Comparison of ENCODE assay signal across 33 cellular contexts in the genomic region with DNA sequence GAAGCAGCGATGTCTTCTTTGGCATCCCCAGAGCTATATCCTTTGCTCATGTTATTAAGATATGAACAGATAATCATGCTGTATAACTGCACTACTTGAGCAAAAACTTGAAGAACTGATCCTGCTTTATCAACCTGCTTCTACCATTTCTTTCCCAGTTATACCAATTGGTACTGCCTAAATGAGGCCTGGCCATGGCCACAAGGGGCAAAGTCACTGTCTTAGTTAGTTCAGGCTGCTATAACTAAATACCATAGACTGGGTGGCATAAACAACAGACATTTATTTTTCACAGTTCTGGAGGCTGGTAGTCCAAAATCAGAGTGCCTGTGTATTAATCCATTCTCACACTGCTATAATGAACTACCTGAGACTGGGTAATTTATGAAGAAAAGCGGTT. TPM values are rescaled to one million over a fixed set of nuclear protein-coding genes. Genes with fewer than 3 reads are reported as not detected.
"Had no signal": no experiment of that assay in that cellular context is flagged by ENCODE, and none has a peak within 500 bp of the region (broad histone marks: within the 10 kb centered on the region; RNA-seq: fewer than 3 reads in every experiment).

No MANE protein-coding gene starts in this region.

- H2AFZ ChIP-seq: neural progenitor cell, parathyroid adenoma had no signal

- DNase-seq: naive thymus-derived CD4-positive, alpha-beta T cell; natural killer cell; occipital lobe; ovary; posterior cingulate gyrus; psoas muscle; right cardiac atrium; spleen; stimulated activated CD4-positive, alpha-beta T cell treated with anti-CD3 and anti-CD28 coated beads, Interleukin-12 subunit alpha, Interleukin-12 subunit beta, amount 100 ng/mL, for 4 hours; stimulated activated CD4-positive, alpha-beta T cell treated with anti-CD3 and anti-CD28 coated beads, Interleukin-1b, Interleukin-23, amount 100 ng/mL, for 48 hours; stimulated activated CD4-positive, alpha-beta T cell treated with anti-CD3 and anti-CD28 coated beads, Interleukin-4, amount 100 ng/mL, for 1 hour; stimulated activated CD4-positive, alpha-beta T cell treated with anti-CD3 and anti-CD28 coated beads, Interleukin-4, amount 100 ng/mL, for 4 hours; stimulated activated CD8-positive, alpha-beta memory T cell treated with anti-CD3 and anti-CD28 coated beads, Interleukin-4, amount 100 ng/mL, for 48 hours; stimulated activated naive CD4-positive, alpha-beta T cell; stimulated activated naive CD8-positive, alpha-beta T cell treated with anti-CD3 and anti-CD28 coated beads, Interleukin-15, amount 100 ng/mL, for 72 hours; stimulated activated naive CD8-positive, alpha-beta T cell treated with anti-CD3 and anti-CD28 coated beads, Interleukin-15, Interleukin-2, amounts not matched to agents 100 U/mL and 50 U/mL, for 24 hours; substantia nigra; testis; tibial artery; transverse colon had no signal

- H3K27me3 ChIP-seq: neural progenitor cell, ovary, spleen, suprapubic skin, testis, tibial artery, transverse colon, vagina had no signal

- H3K36me3 Mint-ChIP-seq: naive thymus-derived CD4-positive, alpha-beta T cell; natural killer cell; neural progenitor cell; stimulated activated memory B cell treated with anti-CD40 and anti-IgM and Interleukin-4, amounts not matched to agents 10 μg/mL and 1 μg/mL and 100 μg/mL, for 72 hours; type B pancreatic cell had no signal

- H3K4me1 Mint-ChIP-seq: naive thymus-derived CD4-positive, alpha-beta T cell; natural killer cell; neural progenitor cell; stimulated activated memory B cell treated with anti-CD40 and anti-IgM and Interleukin-4, amounts not matched to agents 10 μg/mL and 1 μg/mL and 100 μg/mL, for 72 hours; stimulated activated naive CD8-positive, alpha-beta T cell treated with anti-CD3 and anti-CD28 coated beads, Interleukin-15, amount 100 ng/mL, for 72 hours had no signal

- ATAC-seq: naive thymus-derived CD4-positive, alpha-beta T cell; natural killer cell; psoas muscle; right cardiac atrium; sciatic nerve; stimulated activated memory B cell treated with anti-CD40 and anti-IgM and Interleukin-4, amounts not matched to agents 10 μg/mL and 1 μg/mL and 100 μg/mL, for 72 hours; stimulated activated naive CD8-positive, alpha-beta T cell treated with anti-CD3 and anti-CD28 coated beads, Interleukin-15, amount 100 ng/mL, for 72 hours; stimulated activated naive CD8-positive, alpha-beta T cell treated with anti-CD3 and anti-CD28 coated beads, Interleukin-15, Interleukin-2, amounts not matched to agents 100 U/mL and 50 U/mL, for 24 hours had no signal

- H3K9me3 ChIP-seq: ovary, psoas muscle, suprapubic skin, testis, tibial artery, transverse colon, vagina had no signal

- H3K4me2 ChIP-seq: neural progenitor cell, smooth muscle cell had no signal

- H3K4me3 Mint-ChIP-seq: naive thymus-derived CD4-positive, alpha-beta T cell; natural killer cell; nephron; neural progenitor cell; stimulated activated memory B cell treated with anti-CD40 and anti-IgM and Interleukin-4, amounts not matched to agents 10 μg/mL and 1 μg/mL and 100 μg/mL, for 72 hours; stimulated activated naive CD8-positive, alpha-beta T cell treated with anti-CD3 and anti-CD28 coated beads, Interleukin-15, amount 100 ng/mL, for 72 hours; type B pancreatic cell had no signal

- H3K27me3 Mint-ChIP-seq: progenitor cell of endocrine pancreas; stimulated activated memory B cell treated with anti-CD40 and anti-IgM and Interleukin-4, amounts not matched to agents 10 μg/mL and 1 μg/mL and 100 μg/mL, for 72 hours; stimulated activated naive CD8-positive, alpha-beta T cell treated with anti-CD3 and anti-CD28 coated beads, Interleukin-15, amount 100 ng/mL, for 72 hours; type B pancreatic cell had no signal

- FAIRE-seq: urothelium cell line had no signal

- H3K4me3 ChIP-seq: neural progenitor cell, ovary, psoas muscle, skin epidermis, smooth muscle cell, spleen, suprapubic skin, testis, tibial artery, transverse colon, vagina had no signal

- H3K4me1 ChIP-seq: neural progenitor cell, parathyroid adenoma, psoas muscle, spleen, suprapubic skin, testis, tibial artery, transverse colon, vagina had no signal

- H3K36me3 ChIP-seq: neural progenitor cell, ovary, spleen, suprapubic skin, tibial artery, transverse colon, vagina had no signal

- H3K27ac ChIP-seq: neural progenitor cell, ovary, parathyroid adenoma, psoas muscle, skin epidermis, spleen, suprapubic skin, testis, tibial artery, transverse colon, vagina had no signal

- H3K9ac ChIP-seq: neural progenitor cell, parathyroid adenoma had no signal

- H3K27ac Mint-ChIP-seq: naive thymus-derived CD4-positive, alpha-beta T cell; natural killer cell; nephron; neural progenitor cell; progenitor cell of endocrine pancreas; stimulated activated memory B cell treated with anti-CD40 and anti-IgM and Interleukin-4, amounts not matched to agents 10 μg/mL and 1 μg/mL and 100 μg/mL, for 72 hours; stimulated activated naive CD8-positive, alpha-beta T cell treated with anti-CD3 and anti-CD28 coated beads, Interleukin-15, amount 100 ng/mL, for 72 hours; type B pancreatic cell had no signal

- H3K79me2 ChIP-seq: parathyroid adenoma had no signal

RNA-seq across cellular contexts. Expression of a gene that starts 37.5 kb away (rescaled TPM):
- total RNA-seq: naive thymus-derived CD4-positive, alpha-beta T cell; natural killer cell; psoas muscle; right cardiac atrium; sciatic nerve; spleen; suprapubic skin; transverse colon; ureter; vagina had no signal
- polyA plus RNA-seq: naive thymus-derived CD4-positive, alpha-beta T cell; psoas muscle; right cardiac atrium; smooth muscle cell had no signal
